ENCODE assay signal across 11 cellular contexts in the genomic region with DNA sequence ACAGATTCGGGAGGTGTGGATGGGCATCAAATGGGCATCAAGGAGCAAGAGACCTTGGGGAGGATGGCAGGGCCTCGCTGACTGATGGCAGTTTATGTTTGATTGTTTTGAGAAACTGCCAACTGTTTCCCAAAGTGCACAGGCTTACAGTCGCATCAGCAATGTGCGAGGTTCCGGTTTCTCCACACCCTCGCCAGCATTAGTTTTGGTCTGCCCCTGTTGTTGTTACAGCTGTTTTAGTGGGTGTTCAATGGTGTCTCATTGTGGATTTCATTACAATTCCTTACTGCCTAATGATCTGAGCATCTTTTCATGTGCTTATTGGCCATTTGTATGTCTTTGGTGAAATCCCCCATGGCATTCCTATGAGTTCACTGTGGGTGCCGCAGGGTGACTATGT. TPM values are rescaled to one million over a fixed set of nuclear protein-coding genes. Genes with fewer than 3 reads are reported as not detected.
DNase-seq lines count a peak whose midpoint lies in the region; ATAC-seq and TF ChIP-seq lines count a peak whose summit lies in the region.
"Had no signal": no experiment of that assay in that cellular context is flagged by ENCODE, and none has a peak within 500 bp of the region (broad histone marks: within the 10 kb centered on the region; RNA-seq: fewer than 3 reads in every experiment).

No MANE protein-coding gene starts in this region.

- no peak for TF ChIP-seq POLR2A in heart left ventricle (IDR thresholded peaks at IDR 0.05)
- no peak for TF ChIP-seq POLR2A in esophagus muscularis mucosa (IDR thresholded peaks at IDR 0.05; ENCODE audit: low read depth)
- TF ChIP-seq POLR2A in sigmoid colon (IDR thresholded peaks at IDR 0.05) = no peak

- peak overlapping the region; percentile 68 for H2AFZ ChIP-seq in neuronal stem cell (ENCODE audit: low read length)

- no peak overlapping the region for H2BK12ac ChIP-seq in neuronal stem cell (ENCODE audit: low read length)

- H2AK5ac ChIP-seq in neuronal stem cell (ENCODE audit: low read depth, low read length) = no peak overlapping the region

- TF ChIP-seq EP300 in esophagus muscularis mucosa (IDR thresholded peaks at IDR 0.05) = no peak
- TF ChIP-seq EP300 in sigmoid colon (IDR thresholded peaks at IDR 0.05) = no peak

- DNase-seq in heart left ventricle (no peak), Right ventricle myocardium superior (no peak), esophagus muscularis mucosa (ENCODE audit: extremely low spot score) (peak; percentile 26), neuronal stem cell (ENCODE audit: low spot score) (no peak), sigmoid colon (no peak), foreskin melanocyte (no peak)

- H2BK5ac ChIP-seq in neuronal stem cell (ENCODE audit: low read length) = no peak overlapping the region

- intact Hi-C loops in heart left ventricle (cut with DNase I) = loop anchor here in 9 of 10 donors (2.0 to 10.0 kb wide), 12 partner anchors 94 to 582 kb away; a partner anchor contains a TSS
- intact Hi-C loops in Right ventricle myocardium superior (cut with DNase I) = loop anchor here (2.0 kb wide), 1 partner anchor 246 kb away; no protein-coding TSS in a partner anchor
- intact Hi-C loops in esophagus muscularis mucosa (cut with DNase I) = loop anchor here (2.0 kb wide), 1 partner anchor 432 kb away; no protein-coding TSS in a partner anchor
- intact Hi-C loops in sigmoid colon (cut with DNase I) = loop anchor here (2.0 to 5.0 kb wide), 2 partner anchors 132 to 432 kb away; no protein-coding TSS in a partner anchor

- ATAC-seq in heart left ventricle (peak in 1 of 4 donors; percentile 61), Right ventricle myocardium superior (ENCODE audit: poor library complexity) (no peak), HG02885 (IDR thresholded peaks at IDR 0.05; ENCODE audit: poor library complexity, unreplicated experiment) (no peak), HG03175 (IDR thresholded peaks at IDR 0.05; ENCODE audit: unreplicated experiment) (no peak)

- H3K27ac ChIP-seq in heart left ventricle (peak overlapping the region in 8 of 12 donors; percentile 14 to 62 (median 38)), esophagus muscularis mucosa (replicated peaks in 1 of 4) (peak overlapping the region; percentile 4 to 70 (median 36)), neuronal stem cell (replicated peaks; ENCODE audit: low read length) (no peak overlapping the region), sigmoid colon (peak overlapping the region in 2 of 4 donors; percentile 12 to 40)
- H3K27ac ChIP-seq: HL-60, neutrophil, Peyer's patch had no signal

- H2BK120ac ChIP-seq in neuronal stem cell (ENCODE audit: low read depth, low read length) = no peak overlapping the region

- H3K23ac ChIP-seq in neuronal stem cell (ENCODE audit: low read depth, low read length, poor library complexity) = no peak overlapping the region

- H3K18ac ChIP-seq in neuronal stem cell (ENCODE audit: low read length) = no peak overlapping the region

- H3K4me1 ChIP-seq in heart left ventricle (peaks cover 0 to 38% (median 20%) of the 10 kb centered on the region in 12 donors), esophagus muscularis mucosa (peaks cover 8 to 57% (median 33%) of the 10 kb centered on the region in 4 donors), neuronal stem cell (ENCODE audit: control insufficient read depth in 2 of 2, insufficient read depth in 1 of 2, low read depth in 1 of 2, low read length in 2 of 2) (peaks cover 0 to 2% of the 10 kb centered on the region in 2 donors), sigmoid colon (peaks cover 0 to 24% (median 9%) of the 10 kb centered on the region in 4 donors)
- H3K4me1 ChIP-seq: Peyer's patch had no signal

- H2BK15ac ChIP-seq in neuronal stem cell (ENCODE audit: low read length) = no peak overlapping the region

- H3K27me3 ChIP-seq in heart left ventricle (no peaks in the 10 kb centered on the region), esophagus muscularis mucosa (no peaks in the 10 kb centered on the region), neuronal stem cell (ENCODE audit: control insufficient read depth in 3 of 3, insufficient read depth in 3 of 3, low read depth in 1 of 3, low read length in 3 of 3) (no peaks in the 10 kb centered on the region), sigmoid colon (no peaks in the 10 kb centered on the region)
- H3K27me3 ChIP-seq: neutrophil, Peyer's patch had no signal

- no peak overlapping the region for H3K4me2 ChIP-seq in neuronal stem cell (ENCODE audit: insufficient read depth, low read length, poor library complexity, severe bottlenecking)

- H3K9ac ChIP-seq in neuronal stem cell (ENCODE audit: low read depth, low read length, poor library complexity) = no peak overlapping the region

- no peaks in the 10 kb centered on the region for H3K79me1 ChIP-seq in neuronal stem cell (ENCODE audit: low read depth, low read length)

- no peak overlapping the region for H3K4ac ChIP-seq in neuronal stem cell (ENCODE audit: low read length)

- H4K91ac ChIP-seq in neuronal stem cell (ENCODE audit: low read depth, low read length, poor library complexity) = no peak overlapping the region

- H4K8ac ChIP-seq in neuronal stem cell (ENCODE audit: low read depth, low read length) = no peak overlapping the region

- WGBS in heart left ventricle, 4 donors = 79 to 92% (median 86%) methylated on average over 7 of the region's 7 CpGs
- WGBS in esophagus muscularis mucosa = 81% methylated on average over 7 of the region's 7 CpGs
- no CpG with 5 or more reads among the region's 7 CpGs for WGBS in neuronal stem cell (ENCODE audit: extremely low coverage in 2 of 2, insufficient read length in 2 of 2, insufficient replicate concordance in 1 of 2), 2 donors
- 72 to 90% methylated on average over 7 of the region's 7 CpGs for WGBS in sigmoid colon, 2 donors

- H3K4me3 ChIP-seq in heart left ventricle (no peak overlapping the region), esophagus muscularis mucosa (no peak overlapping the region), neuronal stem cell (ENCODE audit: low read length in 2 of 2) (no peak overlapping the region), sigmoid colon (no peak overlapping the region)
- H3K4me3 ChIP-seq: Peyer's patch had no signal

- peaks cover 0 to 6% (median 0%) of the 10 kb centered on the region in 9 donors for H3K36me3 ChIP-seq in heart left ventricle
- peaks cover 0 to 6% (median 0%) of the 10 kb centered on the region in 4 donors for H3K36me3 ChIP-seq in esophagus muscularis mucosa
- H3K36me3 ChIP-seq in neuronal stem cell (replicated peaks in 1 of 2; ENCODE audit: control insufficient read depth in 2 of 2, insufficient read depth in 2 of 2, low read length in 2 of 2) = no peaks in the 10 kb centered on the region
- peaks cover 0 to 4% (median 0%) of the 10 kb centered on the region in 4 donors for H3K36me3 ChIP-seq in sigmoid colon
- H3K36me3 ChIP-seq: neutrophil, Peyer's patch had no signal

- H3K9me3 ChIP-seq in heart left ventricle (no peaks in the 10 kb centered on the region), esophagus muscularis mucosa (no peaks in the 10 kb centered on the region), neuronal stem cell (replicated peaks in 1 of 2; ENCODE audit: control insufficient read depth in 2 of 2, insufficient read depth in 1 of 2, low read depth in 1 of 2, low read length in 2 of 2) (no peaks in the 10 kb centered on the region), sigmoid colon (no peaks in the 10 kb centered on the region)
- H3K9me3 ChIP-seq: neutrophil, Peyer's patch had no signal

- no peak for TF ChIP-seq CTCF in heart left ventricle (IDR thresholded peaks at IDR 0.05)
- no peak for TF ChIP-seq CTCF in esophagus muscularis mucosa (IDR thresholded peaks at IDR 0.05)
- no peak for TF ChIP-seq CTCF in sigmoid colon (IDR thresholded peaks at IDR 0.05)

- H3K14ac ChIP-seq in neuronal stem cell (ENCODE audit: low read length) = no peak overlapping the region

RNA-seq across cellular contexts. Expression of a gene that starts 24.4 kb away (rescaled TPM):
- total RNA-seq in heart left ventricle = 1 to 10 TPM; 1.6 to 8.0 (median 4.1) TPM
- polyA plus RNA-seq in heart left ventricle = 1 to 10 TPM; 1.2 to 1.8 TPM
- 5.1 TPM for total RNA-seq in Right ventricle myocardium superior
- 10 to 100 TPM; 16.5 to 21.0 (median 18.0) TPM for total RNA-seq in esophagus muscularis mucosa
- polyA plus RNA-seq in neuronal stem cell (2013, experiment 1 of 2) = 1.2 TPM
- polyA plus RNA-seq in neuronal stem cell (2013, experiment 2 of 2) = 1.1 TPM
- 10 to 100 TPM; 12.0 to 32.5 (median 16.2) TPM for total RNA-seq in sigmoid colon
- polyA plus RNA-seq in sigmoid colon = 1 to 10 TPM in 1 of 3 donors, under 1 TPM in 1, not detected in 1; 0.69 to 1.7 TPM
